In the genomic region with DNA sequence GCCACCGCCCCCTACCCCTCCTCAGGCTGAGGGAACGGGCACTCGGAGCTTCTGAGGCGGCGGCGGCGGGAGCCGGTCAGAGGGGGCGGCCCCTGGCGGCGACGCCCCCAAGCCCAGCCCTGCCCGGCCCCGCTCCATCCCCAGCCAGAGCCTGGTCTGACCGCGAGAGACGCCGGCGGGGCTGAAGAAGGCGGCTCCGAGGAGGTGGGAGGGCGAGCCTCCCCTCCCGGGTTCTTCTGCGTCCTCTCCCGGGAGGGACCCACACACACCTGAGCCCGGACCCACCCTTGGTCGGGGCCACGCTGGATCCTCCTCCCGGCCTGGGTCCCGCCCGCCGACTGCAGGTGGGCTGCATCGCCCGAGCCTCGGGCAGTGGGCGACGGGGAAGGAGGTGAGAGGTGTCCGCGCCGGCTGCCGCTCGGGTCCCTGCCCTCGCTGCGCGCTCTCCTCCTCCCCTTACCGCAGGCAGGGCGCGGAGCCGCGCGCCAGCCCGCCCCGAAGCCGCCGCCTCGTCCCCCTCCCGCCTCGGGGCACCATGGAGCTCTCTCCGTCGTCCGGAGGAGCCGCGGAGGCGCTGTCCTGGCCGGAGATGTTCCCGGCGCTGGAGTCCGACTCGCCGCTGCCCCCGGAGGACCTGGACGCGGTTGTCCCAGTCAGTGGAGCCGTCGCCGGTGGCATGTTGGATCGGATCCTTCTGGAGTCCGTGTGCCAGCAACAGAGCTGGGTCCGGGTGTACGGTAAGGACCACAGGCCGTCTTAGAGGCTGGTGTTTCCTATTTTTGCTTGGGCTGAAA, we compare ENCODE assay signal across 1 cellular context.
TF ChIP-seq lines count a peak whose summit lies in the region.

Gene RASAL2 (plus strand): TSS at position 147 of the 794 bp plus-strand sequence. CDS start 389 bp downstream, at position 536.

TF ChIP-seq in HepG2, 621 proteins besides CTCF, POLR2A, EP300 and RAD21 (continued from another document and continues in another):
- TF ChIP-seq AGO2 (optimal IDR thresholded peaks at IDR 0.05; ENCODE audit: low read depth, low read length) (peak; percentile 59), TOE1 (CRISPR knock-in tag; IDR thresholded peaks at IDR 0.05) (no peak), CCAR2 (optimal IDR thresholded peaks at IDR 0.05; ENCODE audit: low read depth, low read length) (no peak), HOXA7 (CRISPR knock-in tag; IDR thresholded peaks at IDR 0.05) (no peak), YEATS4 (CRISPR knock-in tag; IDR thresholded peaks at IDR 0.05; ENCODE audit: borderline replicate concordance) (peak; percentile 58; the same call in 1 of the 2 replicates), ZNF737 (CRISPR knock-in tag; IDR thresholded peaks at IDR 0.05; ENCODE audit: borderline replicate concordance) (0 out of 2 replicates have a peak, but pooled peaks have one; percentile 51), SALL1 (CRISPR knock-in tag; IDR thresholded peaks at IDR 0.05) (peak; percentile 23; the same call in 1 of the 2 replicates), RARG (CRISPR knock-in tag; IDR thresholded peaks at IDR 0.05; ENCODE audit: low read depth) (no peak), BRD4 (CRISPR knock-in tag; IDR thresholded peaks at IDR 0.05) (0 out of 2 replicates have a peak, but pooled peaks have one; percentile 22), ZFY (CRISPR knock-in tag; IDR thresholded peaks at IDR 0.05) (peak; percentile 46; the same call in 1 of the 2 replicates), ATF7-NPFF (CRISPR knock-in tag; IDR thresholded peaks at IDR 0.05; ENCODE audit: low read depth) (peak; percentile 84), NFATC3 (CRISPR knock-in tag; IDR thresholded peaks at IDR 0.05) (no peak), ZNF546 (CRISPR knock-in tag; conservative IDR thresholded peaks at IDR 0.05) (no peak), SIX1 (CRISPR knock-in tag; IDR thresholded peaks at IDR 0.05; ENCODE audit: borderline replicate concordance) (no peak), SYNCRIP (IDR thresholded peaks at IDR 0.05; ENCODE audit: insufficient read depth, low read depth, low read length) (no peak), CREM (IDR thresholded peaks at IDR 0.05) (no peak), CREM (CRISPR knock-in tag; IDR thresholded peaks at IDR 0.05) (no peak), SP5 (CRISPR knock-in tag; IDR thresholded peaks at IDR 0.05; ENCODE audit: borderline replicate concordance, low read depth) (no peak), REPIN1 (CRISPR knock-in tag; IDR thresholded peaks at IDR 0.05; ENCODE audit: borderline replicate concordance, low read depth) (peak; percentile 49; the same call in 1 of the 2 replicates), SOX6 (IDR thresholded peaks at IDR 0.05) (no peak), SOX6 (CRISPR knock-in tag; IDR thresholded peaks at IDR 0.05) (no peak), BCL6 (CRISPR knock-in tag; IDR thresholded peaks at IDR 0.05) (0 out of 2 replicates have a peak, but pooled peaks have one; percentile 8), ZFP36L1 (CRISPR knock-in tag; IDR thresholded peaks at IDR 0.05) (no peak), PPARG (CRISPR knock-in tag; conservative IDR thresholded peaks at IDR 0.05) (peak; percentile 10; the same call in 1 of the 2 replicates), GPN1 (CRISPR knock-in tag; IDR thresholded peaks at IDR 0.05; ENCODE audit: borderline replicate concordance) (no peak), FOXO4 (CRISPR knock-in tag; conservative IDR thresholded peaks at IDR 0.05) (no peak), ZNF326 (CRISPR knock-in tag; IDR thresholded peaks at IDR 0.05; ENCODE audit: borderline replicate concordance) (no peak)
- TF ChIP-seq, protein P1, sequence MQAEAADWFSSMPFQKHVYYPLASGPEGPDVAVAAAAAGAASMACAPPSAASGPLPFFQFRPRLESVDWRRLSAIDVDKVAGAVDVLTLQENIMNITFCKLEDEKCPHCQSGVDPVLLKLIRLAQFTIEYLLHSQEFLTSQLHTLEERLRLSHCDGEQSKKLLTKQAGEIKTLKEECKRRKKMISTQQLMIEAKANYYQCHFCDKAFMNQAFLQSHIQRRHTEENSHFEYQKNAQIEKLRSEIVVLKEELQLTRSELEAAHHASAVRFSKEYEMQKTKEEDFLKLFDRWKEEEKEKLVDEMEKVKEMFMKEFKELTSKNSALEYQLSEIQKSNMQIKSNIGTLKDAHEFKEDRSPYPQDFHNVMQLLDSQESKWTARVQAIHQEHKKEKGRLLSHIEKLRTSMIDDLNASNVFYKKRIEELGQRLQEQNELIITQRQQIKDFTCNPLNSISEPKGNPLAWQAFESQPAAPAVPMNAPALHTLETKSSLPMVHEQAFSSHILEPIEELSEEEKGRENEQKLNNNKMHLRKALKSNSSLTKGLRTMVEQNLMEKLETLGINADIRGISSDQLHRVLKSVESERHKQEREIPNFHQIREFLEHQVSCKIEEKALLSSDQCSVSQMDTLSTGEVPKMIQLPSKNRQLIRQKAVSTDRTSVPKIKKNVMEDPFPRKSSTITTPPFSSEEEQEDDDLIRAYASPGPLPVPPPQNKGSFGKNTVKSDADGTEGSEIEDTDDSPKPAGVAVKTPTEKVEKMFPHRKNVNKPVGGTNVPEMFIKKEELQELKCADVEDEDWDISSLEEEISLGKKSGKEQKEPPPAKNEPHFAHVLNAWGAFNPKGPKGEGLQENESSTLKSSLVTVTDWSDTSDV (CRISPR knock-in tag; IDR thresholded peaks at IDR 0.05) = no peak
- TF ChIP-seq, protein P2, sequence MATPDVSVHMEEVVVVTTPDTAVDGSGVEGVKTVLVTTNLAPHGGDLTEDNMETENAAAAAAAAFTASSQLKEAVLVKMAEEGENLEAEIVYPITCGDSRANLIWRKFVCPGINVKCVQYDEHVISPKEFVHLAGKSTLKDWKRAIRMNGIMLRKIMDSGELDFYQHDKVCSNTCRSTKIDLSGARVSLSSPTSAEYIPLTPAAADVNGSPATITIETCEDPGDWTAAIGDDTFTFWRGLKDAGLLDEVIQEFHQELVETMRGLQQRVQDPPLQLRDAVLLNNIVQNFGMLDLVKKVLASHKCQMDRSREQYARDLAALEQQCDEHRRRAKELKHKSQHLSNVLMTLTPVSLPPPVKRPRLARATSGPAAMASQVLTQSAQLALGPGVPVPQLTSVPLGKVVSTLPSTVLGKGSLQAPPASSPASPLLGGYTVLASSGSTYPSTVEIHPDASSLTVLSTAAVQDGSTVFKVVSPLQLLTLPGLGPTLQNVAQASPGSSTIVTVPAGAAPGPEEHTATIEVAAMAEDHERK (CRISPR knock-in tag; IDR thresholded peaks at IDR 0.05; ENCODE audit: low read depth) = no peak
- TF ChIP-seq, protein P3, sequence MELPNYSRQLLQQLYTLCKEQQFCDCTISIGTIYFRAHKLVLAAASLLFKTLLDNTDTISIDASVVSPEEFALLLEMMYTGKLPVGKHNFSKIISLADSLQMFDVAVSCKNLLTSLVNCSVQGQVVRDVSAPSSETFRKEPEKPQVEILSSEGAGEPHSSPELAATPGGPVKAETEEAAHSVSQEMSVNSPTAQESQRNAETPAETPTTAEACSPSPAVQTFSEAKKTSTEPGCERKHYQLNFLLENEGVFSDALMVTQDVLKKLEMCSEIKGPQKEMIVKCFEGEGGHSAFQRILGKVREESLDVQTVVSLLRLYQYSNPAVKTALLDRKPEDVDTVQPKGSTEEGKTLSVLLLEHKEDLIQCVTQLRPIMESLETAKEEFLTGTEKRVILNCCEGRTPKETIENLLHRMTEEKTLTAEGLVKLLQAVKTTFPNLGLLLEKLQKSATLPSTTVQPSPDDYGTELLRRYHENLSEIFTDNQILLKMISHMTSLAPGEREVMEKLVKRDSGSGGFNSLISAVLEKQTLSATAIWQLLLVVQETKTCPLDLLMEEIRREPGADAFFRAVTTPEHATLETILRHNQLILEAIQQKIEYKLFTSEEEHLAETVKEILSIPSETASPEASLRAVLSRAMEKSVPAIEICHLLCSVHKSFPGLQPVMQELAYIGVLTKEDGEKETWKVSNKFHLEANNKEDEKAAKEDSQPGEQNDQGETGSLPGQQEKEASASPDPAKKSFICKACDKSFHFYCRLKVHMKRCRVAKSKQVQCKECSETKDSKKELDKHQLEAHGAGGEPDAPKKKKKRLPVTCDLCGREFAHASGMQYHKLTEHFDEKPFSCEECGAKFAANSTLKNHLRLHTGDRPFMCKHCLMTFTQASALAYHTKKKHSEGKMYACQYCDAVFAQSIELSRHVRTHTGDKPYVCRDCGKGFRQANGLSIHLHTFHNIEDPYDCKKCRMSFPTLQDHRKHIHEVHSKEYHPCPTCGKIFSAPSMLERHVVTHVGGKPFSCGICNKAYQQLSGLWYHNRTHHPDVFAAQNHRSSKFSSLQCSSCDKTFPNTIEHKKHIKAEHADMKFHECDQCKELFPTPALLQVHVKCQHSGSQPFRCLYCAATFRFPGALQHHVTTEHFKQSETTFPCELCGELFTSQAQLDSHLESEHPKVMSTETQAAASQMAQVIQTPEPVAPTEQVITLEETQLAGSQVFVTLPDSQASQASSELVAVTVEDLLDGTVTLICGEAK (IDR thresholded peaks at IDR 0.05) = no peak
- TF ChIP-seq, protein P3 (CRISPR knock-in tag; IDR thresholded peaks at IDR 0.05) = no peak
- TF ChIP-seq, protein P4, sequence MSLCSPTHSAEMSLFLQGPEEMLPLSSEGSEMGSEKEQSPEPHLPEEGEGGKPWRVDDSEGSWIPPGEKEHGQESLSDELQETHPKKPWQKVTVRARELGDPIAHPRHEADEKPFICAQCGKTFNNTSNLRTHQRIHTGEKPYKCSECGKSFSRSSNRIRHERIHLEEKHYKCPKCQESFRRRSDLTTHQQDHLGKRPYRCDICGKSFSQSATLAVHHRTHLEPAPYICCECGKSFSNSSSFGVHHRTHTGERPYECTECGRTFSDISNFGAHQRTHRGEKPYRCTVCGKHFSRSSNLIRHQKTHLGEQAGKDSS (CRISPR knock-in tag; IDR thresholded peaks at IDR 0.05; ENCODE audit: borderline replicate concordance, low read depth) = peak; percentile 32; the same call in 1 of the 2 replicates
- TF ChIP-seq, protein P5, sequence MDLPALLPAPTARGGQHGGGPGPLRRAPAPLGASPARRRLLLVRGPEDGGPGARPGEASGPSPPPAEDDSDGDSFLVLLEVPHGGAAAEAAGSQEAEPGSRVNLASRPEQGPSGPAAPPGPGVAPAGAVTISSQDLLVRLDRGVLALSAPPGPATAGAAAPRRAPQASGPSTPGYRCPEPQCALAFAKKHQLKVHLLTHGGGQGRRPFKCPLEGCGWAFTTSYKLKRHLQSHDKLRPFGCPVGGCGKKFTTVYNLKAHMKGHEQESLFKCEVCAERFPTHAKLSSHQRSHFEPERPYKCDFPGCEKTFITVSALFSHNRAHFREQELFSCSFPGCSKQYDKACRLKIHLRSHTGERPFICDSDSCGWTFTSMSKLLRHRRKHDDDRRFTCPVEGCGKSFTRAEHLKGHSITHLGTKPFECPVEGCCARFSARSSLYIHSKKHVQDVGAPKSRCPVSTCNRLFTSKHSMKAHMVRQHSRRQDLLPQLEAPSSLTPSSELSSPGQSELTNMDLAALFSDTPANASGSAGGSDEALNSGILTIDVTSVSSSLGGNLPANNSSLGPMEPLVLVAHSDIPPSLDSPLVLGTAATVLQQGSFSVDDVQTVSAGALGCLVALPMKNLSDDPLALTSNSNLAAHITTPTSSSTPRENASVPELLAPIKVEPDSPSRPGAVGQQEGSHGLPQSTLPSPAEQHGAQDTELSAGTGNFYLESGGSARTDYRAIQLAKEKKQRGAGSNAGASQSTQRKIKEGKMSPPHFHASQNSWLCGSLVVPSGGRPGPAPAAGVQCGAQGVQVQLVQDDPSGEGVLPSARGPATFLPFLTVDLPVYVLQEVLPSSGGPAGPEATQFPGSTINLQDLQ (CRISPR knock-in tag; IDR thresholded peaks at IDR 0.05) = 0 out of 2 replicates have a peak, but pooled peaks have one; percentile 40
